14 cellular contexts compared by ENCODE assay signal in the genomic region with DNA sequence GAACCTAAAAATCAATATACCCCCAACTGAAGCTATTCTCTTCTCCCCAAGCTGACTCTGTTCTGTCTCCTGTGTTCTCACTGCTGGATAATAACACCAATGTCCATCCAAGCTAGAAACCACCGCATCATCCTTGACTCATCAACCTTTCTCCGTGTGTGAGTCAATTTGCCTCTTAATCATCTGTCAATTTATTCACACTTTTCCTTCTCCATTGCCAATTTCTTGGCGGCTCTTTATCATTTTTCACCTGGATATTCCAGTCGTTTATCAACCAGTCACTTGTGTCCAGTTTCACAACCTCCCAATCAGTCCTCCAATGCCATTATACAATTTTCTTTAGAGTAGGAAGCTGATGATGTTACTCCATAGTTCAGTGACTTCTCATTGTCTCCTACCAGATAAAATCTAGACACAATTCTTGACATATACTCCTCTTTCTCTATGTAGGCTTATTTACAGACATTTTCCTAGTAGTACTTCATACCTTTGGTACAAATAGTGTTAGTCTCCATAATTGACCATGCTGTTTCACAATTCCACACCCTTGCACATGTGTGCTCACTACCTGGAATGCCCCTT. TPM values are rescaled to one million over a fixed set of nuclear protein-coding genes. Genes with fewer than 3 reads are reported as not detected.
DNase-seq lines count a peak whose midpoint lies in the region; ATAC-seq, FAIRE-seq and TF ChIP-seq lines count a peak whose summit lies in the region.
"Had no signal": no experiment of that assay in that cellular context is flagged by ENCODE, and none has a peak within 500 bp of the region (broad histone marks: within the 10 kb centered on the region; RNA-seq: fewer than 3 reads in every experiment).

No MANE protein-coding gene starts in this region.

- TF ChIP-seq CTCF in Calu3 (IDR thresholded peaks at IDR 0.05; ENCODE audit: unreplicated experiment) (no peak), PC-3 (conservative IDR thresholded peaks at IDR 0.05; ENCODE audit: low read depth, low read length) (no peak), endothelial cell of umbilical vein (IDR thresholded peaks at IDR 0.05; ENCODE audit: extremely low read depth in 1 of 2, insufficient read depth in 1 of 2, low read depth in 1 of 2, low read length in 2 of 2) (no peak), osteoblast (IDR thresholded peaks at IDR 0.05; ENCODE audit: extremely low read depth, low read depth, low read length) (no peak)

- peaks cover 4% of the 10 kb centered on the region for H3F3A ChIP-seq in PC-3 (ENCODE audit: low read length, unreplicated experiment)

- peak overlapping the region; percentile 9 for H3K27ac Mint-ChIP-seq in Calu3 (ENCODE audit: unreplicated experiment)
- H3K27ac Mint-ChIP-seq in stimulated activated memory B cell treated with anti-CD40 and anti-IgM and Interleukin-4, amounts not matched to agents 10 μg/mL and 1 μg/mL and 100 μg/mL, for 72 hours: no peak overlapping the region
- H3K27ac Mint-ChIP-seq: activated CD4-positive, alpha-beta memory T cell treated with anti-CD3 and anti-CD28 coated beads, Interleukin-2, amount 10 ng/mL, durations not matched to agents 7 days and 5 days; T-helper 1 cell treated with Interleukin-12 subunit alpha and Interleukin-12 subunit beta and Interleukin-4 antibody, amounts not matched to agents 30 μg/mL and 1 μg/mL, for 36 hours had no signal

- H4K20me1 ChIP-seq in PC-3 (ENCODE audit: low read length) (no peaks in the 10 kb centered on the region), endothelial cell of umbilical vein (replicated peaks; ENCODE audit: control insufficient read depth, extremely low read depth, insufficient read depth, low read length) (no peaks in the 10 kb centered on the region), osteoblast (ENCODE audit: insufficient read depth, low read length) (no peaks in the 10 kb centered on the region)
- H4K20me1 ChIP-seq: BLaER1 treated with 17β-estradiol and CSF1 and Interleukin-3, amounts not matched to agents 10 nM and 100 nM had no signal

- peak overlapping the region; percentile 60 for H3K27ac ChIP-seq in PC-3 (ENCODE audit: low read length)
- H3K27ac ChIP-seq in endothelial cell of umbilical vein (ENCODE audit: insufficient read depth, low read depth, low read length): no peak overlapping the region
- no peak overlapping the region for H3K27ac ChIP-seq in osteoblast (ENCODE audit: low read depth, low read length)
- H3K27ac ChIP-seq: hepatocyte had no signal

- no peaks in the 10 kb centered on the region for H3K27me3 ChIP-seq in PC-3 (ENCODE audit: low read length)
- H3K27me3 ChIP-seq in endothelial cell of umbilical vein (ENCODE audit: control insufficient read depth in 2 of 2, insufficient read depth in 2 of 2, low read length in 2 of 2): no peaks in the 10 kb centered on the region
- H3K27me3 ChIP-seq in osteoblast (ENCODE audit: insufficient read depth, low read length): no peaks in the 10 kb centered on the region
- H3K27me3 ChIP-seq: BLaER1 treated with 17β-estradiol and CSF1 and Interleukin-3, amounts not matched to agents 10 nM and 100 nM; hepatocyte had no signal

- no peaks in the 10 kb centered on the region for H3K36me3 Mint-ChIP-seq in Calu3 (ENCODE audit: insufficient read depth, unreplicated experiment)
- no peaks in the 10 kb centered on the region for H3K36me3 Mint-ChIP-seq in stimulated activated memory B cell treated with anti-CD40 and anti-IgM and Interleukin-4, amounts not matched to agents 10 μg/mL and 1 μg/mL and 100 μg/mL, for 72 hours

- H3K9me2 ChIP-seq in PC-3 (replicated peaks; ENCODE audit: low read length): no peaks in the 10 kb centered on the region

- DNase-seq in Calu3: no peak
- peak; percentile 93 for DNase-seq in PC-3
- no peak for DNase-seq in endothelial cell of umbilical vein (ENCODE audit: low read depth, low spot score)
- peak; percentile 58 for DNase-seq in osteoblast (ENCODE audit: insufficient read length, low spot score, missing footprints)
- no peak for DNase-seq in NCI-H2081 (lab: John Stamatoyannopoulos, UW)
- DNase-seq in NCI-H524 treated with DMSO at 0.1 percent for 48 hours (lab: John Stamatoyannopoulos, UW): no peak
- DNase-seq: activated CD4-positive, alpha-beta memory T cell treated with anti-CD3 and anti-CD28 coated beads, Interleukin-2, amount 10 ng/mL, durations not matched to agents 7 days and 5 days; NCI-H187 had no signal

- no peaks in the 10 kb centered on the region for H3K27me3 Mint-ChIP-seq in Calu3 (ENCODE audit: unreplicated experiment)
- H3K27me3 Mint-ChIP-seq in stimulated activated memory B cell treated with anti-CD40 and anti-IgM and Interleukin-4, amounts not matched to agents 10 μg/mL and 1 μg/mL and 100 μg/mL, for 72 hours: no peaks in the 10 kb centered on the region

- BruUV-seq in Calu3 (replicated peaks; lab: Mats Ljungman, UMichigan) (no TSS peak), PC-3 (replicated peaks; lab: Mats Ljungman, UMichigan) (no TSS peak), endothelial cell of umbilical vein (replicated peaks; lab: Mats Ljungman, UMichigan) (no TSS peak)

- intact Hi-C loops in Calu3 (cut with micrococcal nuclease; ENCODE audit: unreplicated experiment): no loop called here
- intact Hi-C loops in PC-3 (cut with micrococcal nuclease): no loop called here
- intact Hi-C loops in endothelial cell of umbilical vein (cut with micrococcal nuclease): no loop called here

- CTCF ChIA-PET in Calu3 (lab: Charles Lee) (interaction anchor here (1.4 kb wide), 1 partner anchor 12 kb away, joined by 6 read pairs; no protein-coding TSS in a partner anchor), PC-3 (lab: Charles Lee) (interaction anchor here (0.6 to 0.7 kb wide), 2 partner anchors 36 to 181 kb away, joined by 3 read pairs; no protein-coding TSS in a partner anchor), endothelial cell of umbilical vein (lab: Charles Lee) (interaction anchor here (0.9 kb wide), 1 partner anchor 160 kb away, joined by 4 read pairs; no protein-coding TSS in a partner anchor)

- H3K9ac ChIP-seq in PC-3 (ENCODE audit: low read length) (no peak overlapping the region; the same call in 1 of the 2 replicates), endothelial cell of umbilical vein (replicated peaks; ENCODE audit: extremely low read depth, insufficient read depth, low read length) (no peak overlapping the region)
- H3K9ac ChIP-seq: BLaER1 treated with 17β-estradiol and CSF1 and Interleukin-3, amounts not matched to agents 10 nM and 100 nM had no signal

- H3K4me1 Mint-ChIP-seq in Calu3 (ENCODE audit: low read depth, unreplicated experiment): peaks cover 64% of the 10 kb centered on the region
- H3K4me1 Mint-ChIP-seq in stimulated activated memory B cell treated with anti-CD40 and anti-IgM and Interleukin-4, amounts not matched to agents 10 μg/mL and 1 μg/mL and 100 μg/mL, for 72 hours: no peaks in the 10 kb centered on the region
- H3K4me1 Mint-ChIP-seq: activated CD4-positive, alpha-beta memory T cell treated with anti-CD3 and anti-CD28 coated beads, Interleukin-2, amount 10 ng/mL, durations not matched to agents 7 days and 5 days had no signal

- ATAC-seq in PC-3 (peak; percentile 53), HG03565 (IDR thresholded peaks at IDR 0.05; ENCODE audit: unreplicated experiment) (no peak)
- no peak for ATAC-seq in stimulated activated memory B cell treated with anti-CD40 and anti-IgM and Interleukin-4, amounts not matched to agents 10 μg/mL and 1 μg/mL and 100 μg/mL, for 72 hours

- H2AFZ ChIP-seq in PC-3 (ENCODE audit: low read length): no peak overlapping the region
- H2AFZ ChIP-seq in endothelial cell of umbilical vein (ENCODE audit: low read depth, low read length): no peak overlapping the region
- H2AFZ ChIP-seq in osteoblast (ENCODE audit: low read length): no peak overlapping the region
- H2AFZ ChIP-seq: hepatocyte had no signal

- H3K36me3 ChIP-seq in PC-3 (ENCODE audit: low read depth, low read length) (no peaks in the 10 kb centered on the region), endothelial cell of umbilical vein (ENCODE audit: control insufficient read depth in 2 of 2, extremely low read depth in 1 of 2, insufficient read depth in 2 of 2, low read length in 2 of 2) (no peaks in the 10 kb centered on the region), osteoblast (ENCODE audit: insufficient read depth, low read length) (no peaks in the 10 kb centered on the region)
- H3K36me3 ChIP-seq: BLaER1 treated with 17β-estradiol and CSF1 and Interleukin-3, amounts not matched to agents 10 nM and 100 nM had no signal

- H3K9me3 ChIP-seq in PC-3 (ENCODE audit: low read length) (no peaks in the 10 kb centered on the region), endothelial cell of umbilical vein (replicated peaks; ENCODE audit: control insufficient read depth, insufficient read depth, low read length) (no peaks in the 10 kb centered on the region), osteoblast (ENCODE audit: low read depth, low read length) (no peaks in the 10 kb centered on the region)
- H3K9me3 ChIP-seq: BLaER1 treated with 17β-estradiol and CSF1 and Interleukin-3, amounts not matched to agents 10 nM and 100 nM had no signal

- POLR2A ChIA-PET in PC-3 (lab: Charles Lee; ENCODE audit: unreplicated experiment) (no interaction called here), endothelial cell of umbilical vein (lab: Charles Lee) (no interaction called here)

- H3K4me1 ChIP-seq in PC-3 (ENCODE audit: insufficient read depth, low read length) (peaks cover 50% of the 10 kb centered on the region), endothelial cell of umbilical vein (ENCODE audit: control insufficient read depth, extremely low read depth, insufficient read depth, low read length) (peaks cover 49% of the 10 kb centered on the region), osteoblast (ENCODE audit: insufficient read depth, low read length) (peaks cover 47% of the 10 kb centered on the region)

- H3K4me2 ChIP-seq in PC-3 (ENCODE audit: low read length) (peak overlapping the region; percentile 34), endothelial cell of umbilical vein (ENCODE audit: insufficient read depth, low read length) (no peak overlapping the region), osteoblast (ENCODE audit: insufficient read depth, low read length) (peak overlapping the region; percentile 5)
- H3K4me2 ChIP-seq: hepatocyte had no signal

- no peak for TF ChIP-seq POLR2A in endothelial cell of umbilical vein (IDR thresholded peaks at IDR 0.05; ENCODE audit: low read depth, low read length)

- dilution Hi-C loops in endothelial cell of umbilical vein (cut with MboI; ENCODE audit: extremely low pct_ligation_motif_present, low sequenced_read_pairs): no loop called here

- no peaks in the 10 kb centered on the region for H3K9me1 ChIP-seq in endothelial cell of umbilical vein (replicated peaks; ENCODE audit: control insufficient read depth, extremely low read depth, insufficient read depth, low read length)

- no peaks in the 10 kb centered on the region for H3K9me3 Mint-ChIP-seq in Calu3 (ENCODE audit: low read depth, unreplicated experiment)
- H3K9me3 Mint-ChIP-seq in stimulated activated memory B cell treated with anti-CD40 and anti-IgM and Interleukin-4, amounts not matched to agents 10 μg/mL and 1 μg/mL and 100 μg/mL, for 72 hours: no peaks in the 10 kb centered on the region
- H3K9me3 Mint-ChIP-seq: activated CD4-positive, alpha-beta memory T cell treated with anti-CD3 and anti-CD28 coated beads, Interleukin-2, amount 10 ng/mL, durations not matched to agents 7 days and 5 days; T-helper 1 cell treated with Interleukin-12 subunit alpha and Interleukin-12 subunit beta and Interleukin-4 antibody, amounts not matched to agents 30 μg/mL and 1 μg/mL, for 36 hours had no signal

- H3K4me3 Mint-ChIP-seq in Calu3 (ENCODE audit: low read depth, unreplicated experiment): no peak overlapping the region
- H3K4me3 Mint-ChIP-seq in stimulated activated memory B cell treated with anti-CD40 and anti-IgM and Interleukin-4, amounts not matched to agents 10 μg/mL and 1 μg/mL and 100 μg/mL, for 72 hours: no peak overlapping the region
- H3K4me3 Mint-ChIP-seq: activated CD4-positive, alpha-beta memory T cell treated with anti-CD3 and anti-CD28 coated beads, Interleukin-2, amount 10 ng/mL, durations not matched to agents 7 days and 5 days; T-helper 1 cell treated with Interleukin-12 subunit alpha and Interleukin-12 subunit beta and Interleukin-4 antibody, amounts not matched to agents 30 μg/mL and 1 μg/mL, for 36 hours had no signal

- FAIRE-seq in endothelial cell of umbilical vein (lab: Jason Lieb, UNC): no peak

- H3K4me3 ChIP-seq in PC-3 (ENCODE audit: low read length) (no peak overlapping the region), endothelial cell of umbilical vein (replicated peaks in 1 of 3; ENCODE audit: insufficient read depth in 1 of 3, low read depth in 1 of 3, low read length in 3 of 3) (no peak overlapping the region), osteoblast (ENCODE audit: insufficient read depth, low read length) (no peak overlapping the region)
- H3K4me3 ChIP-seq: BLaER1 treated with 17β-estradiol and CSF1 and Interleukin-3, amounts not matched to agents 10 nM and 100 nM; hepatocyte; skin epidermis had no signal

- H3K79me2 ChIP-seq in PC-3 (ENCODE audit: low read length) (no peaks in the 10 kb centered on the region), endothelial cell of umbilical vein (ENCODE audit: control insufficient read depth, insufficient read depth, low read length) (no peaks in the 10 kb centered on the region), osteoblast (ENCODE audit: insufficient read depth, low read length) (no peaks in the 10 kb centered on the region)
- H3K79me2 ChIP-seq: hepatocyte had no signal

RNA-seq across cellular contexts. Expression of gene LIFR, which starts 45.5 kb away (rescaled TPM):
- total RNA-seq in Calu3 (2022) (7.6 and 7.9 TPM in 2 replicates), PC-3 (2014; rRNA removed) (10.4 and 15.7 TPM in 2 replicates), endothelial cell of umbilical vein (34.9 and 36.4 TPM in 2 replicates), osteoblast (33.6 and 39.8 TPM in 2 replicates)
- polyA plus RNA-seq in endothelial cell of umbilical vein: 3.6 and 4.1 TPM in 2 replicates
- polyA plus RNA-seq in endothelial cell of umbilical vein (2011; cell fraction: cytosol; rRNA removed): 2.8 and 3.2 TPM in 2 replicates
- 12.1 and 14.6 TPM in 2 replicates for polyA plus RNA-seq in endothelial cell of umbilical vein (2011; cell fraction: nucleus; rRNA removed)
- polyA plus RNA-seq in endothelial cell of umbilical vein (2012): 2.2 and 4.5 TPM in 2 replicates
- polyA minus RNA-seq in endothelial cell of umbilical vein: 27.2 and 27.5 TPM in 2 replicates
- 54.1 TPM for polyA minus RNA-seq in endothelial cell of umbilical vein (2011; cell fraction: cytosol; rRNA and poly(A)+ RNA removed)
- polyA minus RNA-seq in endothelial cell of umbilical vein (2011; cell fraction: nucleus; rRNA and poly(A)+ RNA removed): 26.8 and 34.6 TPM in 2 replicates

Comparison
In these comparisons a context has a peak if more than half of its experiments do, and no peak if none do; other contexts are left out.
1. DNase-seq: peak in PC-3 (single experiment) and osteoblast (single experiment); none in Calu3 (single experiment), endothelial cell of umbilical vein (single experiment), NCI-H2081 (0 of 2) and NCI-H524 treated with DMSO at 0.1 percent for 48 hours (single experiment).